8 cellular contexts compared by ENCODE assay signal in genomic region chr5:125198270-125198974, GRCh38.
DNase-seq lines count a peak whose midpoint lies in the region; ATAC-seq, FAIRE-seq and TF ChIP-seq lines count a peak whose summit lies in the region.

No MANE protein-coding gene starts in this region.

- TF ChIP-seq CTCF in MCF 10A (IDR thresholded peaks at IDR 0.05; ENCODE audit: unreplicated experiment) = no peak

- H3K27me3 Mint-ChIP-seq in MCF 10A (ENCODE audit: insufficient read depth, unreplicated experiment) = no peaks in the 10 kb centered on the region

- no peak for FAIRE-seq in urothelium cell line (lab: Jason Lieb, UNC)

- H3K27ac Mint-ChIP-seq in MCF 10A (ENCODE audit: low read depth, unreplicated experiment) = no peak overlapping the region

- POLR2A ChIA-PET in MCF 10A (lab: Yijun Ruan, JAX) = interaction anchor here (0.7 to 1.5 kb wide), 5 partner anchors 11 to 451 kb away, joined by 3 to 4 read pairs (median 3); no protein-coding TSS in a partner anchor

- no peak overlapping the region for H3K4me3 Mint-ChIP-seq in MCF 10A (ENCODE audit: unreplicated experiment)

- CTCF ChIA-PET in MCF 10A (lab: Yijun Ruan, JAX) = interaction anchor here (0.5 to 0.7 kb wide), 3 partner anchors 641 to 1239 kb away, joined by 3 to 5 read pairs (median 3); no protein-coding TSS in a partner anchor

- intact Hi-C loops in MCF 10A (cut with micrococcal nuclease) = no loop called here

- peak; percentile 94 for DNase-seq in COR-L47 (lab: John Stamatoyannopoulos, UW)
- DNase-seq in NCI-H2029 treated with DMSO at 0.1 percent for 48 hours (lab: John Stamatoyannopoulos, UW) = peak; percentile 76
- peak; percentile 72 for DNase-seq in MCF 10A (ENCODE audit: unreplicated experiment)
- DNase-seq in left kidney (ENCODE audit: low read depth, low spot score) = peak; percentile 96
- DNase-seq in urothelium cell line (ENCODE audit: low spot score) = peak; percentile 16
- no peak for DNase-seq in GM19240 (ENCODE audit: insufficient read length, low spot score)
- no peak for DNase-seq in SW 1271 (lab: John Stamatoyannopoulos, UW)

- no peak for ATAC-seq in HG03354 (IDR thresholded peaks at IDR 0.05; ENCODE audit: poor library complexity, severe bottlenecking, unreplicated experiment)

- no peaks in the 10 kb centered on the region for H3K36me3 Mint-ChIP-seq in MCF 10A (ENCODE audit: insufficient read depth, unreplicated experiment)

- H3K4me1 Mint-ChIP-seq in MCF 10A (ENCODE audit: insufficient read depth, unreplicated experiment) = no peaks in the 10 kb centered on the region

- H3K9me3 Mint-ChIP-seq in MCF 10A (ENCODE audit: unreplicated experiment) = no peaks in the 10 kb centered on the region

- no TSS peak for BruUV-seq in MCF 10A (replicated peaks; lab: Mats Ljungman, UMichigan)

Comparison
In these comparisons a context has a peak if more than half of its experiments do, and no peak if none do; other contexts are left out.
1. DNase-seq: peak in COR-L47 (single experiment), NCI-H2029 treated with DMSO at 0.1 percent for 48 hours (single experiment), MCF 10A (single experiment), left kidney (single experiment) and urothelium cell line (single experiment); none in GM19240 (single experiment) and SW 1271 (0 of 2).